ENCODE assay signal across 7 cellular contexts in the genomic region with DNA sequence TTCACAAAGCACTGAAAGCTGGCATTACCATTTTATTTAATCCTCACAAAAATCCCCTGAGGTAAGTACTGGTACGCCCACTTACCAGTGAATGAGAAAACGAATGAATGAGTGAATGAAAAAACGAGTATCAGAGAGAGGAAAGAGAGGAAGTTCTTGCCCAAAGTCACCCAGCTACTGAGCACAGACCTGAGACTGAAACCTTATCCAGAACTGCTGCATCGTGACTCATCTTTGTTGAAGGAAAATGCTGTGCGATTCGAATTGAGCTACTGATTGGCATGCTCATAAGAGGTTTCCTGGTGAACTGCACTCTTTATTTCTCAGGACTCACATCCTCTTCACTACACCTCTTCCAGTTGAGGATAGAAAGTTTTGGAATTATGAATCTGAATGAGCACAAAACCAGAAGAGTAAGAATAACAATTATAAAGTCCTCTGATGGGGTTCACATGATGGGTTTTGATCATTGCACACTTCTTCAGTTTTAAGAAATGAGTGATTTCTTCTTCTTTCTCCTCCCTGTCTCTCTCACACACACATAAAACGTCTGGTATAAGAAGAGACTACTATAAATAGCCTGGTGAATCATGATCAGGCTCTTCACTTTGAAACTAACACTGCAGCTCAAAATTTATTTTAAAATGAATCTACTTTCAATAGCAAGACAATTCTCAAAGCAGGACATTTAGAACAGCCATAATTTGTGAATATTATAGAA. TPM values are rescaled to one million over a fixed set of nuclear protein-coding genes. Genes with fewer than 3 reads are reported as not detected.
DNase-seq lines count a peak whose midpoint lies in the region; ATAC-seq and TF ChIP-seq lines count a peak whose summit lies in the region.

No MANE protein-coding gene starts in this region.

- peak; percentile 55 for ATAC-seq in GM18907 (IDR thresholded peaks at IDR 0.05; ENCODE audit: unreplicated experiment)
- peak; percentile 43 for ATAC-seq in HG02973 (IDR thresholded peaks at IDR 0.05; ENCODE audit: unreplicated experiment)

- 12% methylated on average over 7 of the region's 7 CpGs for WGBS in suprapubic skin

- no peak overlapping the region for H3K27ac ChIP-seq in RWPE1
- H3K27ac ChIP-seq in suprapubic skin: peak overlapping the region; percentile 15
- H3K27ac ChIP-seq in effector memory CD4-positive, alpha-beta T cell (ENCODE audit: insufficient read depth, low read length, poor library complexity, severe bottlenecking): no peak overlapping the region

- H3K27me3 ChIP-seq in suprapubic skin: no peaks in the 10 kb centered on the region
- no peaks in the 10 kb centered on the region for H3K27me3 ChIP-seq in effector memory CD4-positive, alpha-beta T cell (replicated peaks; ENCODE audit: control insufficient read depth, insufficient read depth, low read length, poor library complexity, severe bottlenecking)

- TF ChIP-seq POLR2A in suprapubic skin (IDR thresholded peaks at IDR 0.05): no peak

- CTCF ChIA-PET in RWPE1 (lab: Yijun Ruan, JAX): interaction anchor here (0.7 to 1.0 kb wide), 2 partner anchors 8 to 190 kb away, joined by 3 read pairs; no protein-coding TSS in a partner anchor

- H3K36me3 ChIP-seq in suprapubic skin: no peaks in the 10 kb centered on the region
- H3K36me3 ChIP-seq in effector memory CD4-positive, alpha-beta T cell (ENCODE audit: control insufficient read depth, insufficient read depth, low read length): no peaks in the 10 kb centered on the region

- TF ChIP-seq EP300 in suprapubic skin (IDR thresholded peaks at IDR 0.05): no peak

- H3K9me3 ChIP-seq in suprapubic skin: no peaks in the 10 kb centered on the region
- H3K9me3 ChIP-seq in effector memory CD4-positive, alpha-beta T cell (ENCODE audit: control insufficient read depth, low read length): no peaks in the 10 kb centered on the region

- DNase-seq in RWPE1 (ENCODE audit: low spot score) (peak; percentile 44), fibroblast of mammary gland (ENCODE audit: low read depth) (peak; percentile 76), suprapubic skin (ENCODE audit: low spot score in 2 of 2) (no peak), HuH-7.5 (ENCODE audit: low spot score) (no peak)
- no peak for DNase-seq in effector memory CD4-positive, alpha-beta T cell

- peaks cover 5% of the 10 kb centered on the region for H3K4me1 ChIP-seq in suprapubic skin
- H3K4me1 ChIP-seq in effector memory CD4-positive, alpha-beta T cell (ENCODE audit: control insufficient read depth, insufficient read depth, low read length, poor library complexity, severe bottlenecking): no peaks in the 10 kb centered on the region

- POLR2A ChIA-PET in RWPE1 (lab: Yijun Ruan, JAX; ENCODE audit: low non-redundant PET): interaction anchor here (0.6 kb wide), 1 partner anchor 18 kb away, joined by 4 read pairs; no protein-coding TSS in a partner anchor

- TF ChIP-seq CTCF in RWPE1 (conservative IDR thresholded peaks at IDR 0.05; ENCODE audit: low read depth) (no peak), fibroblast of mammary gland (conservative IDR thresholded peaks at IDR 0.05; ENCODE audit: control insufficient read depth, insufficient read depth, low read depth, low read length) (no peak), suprapubic skin (IDR thresholded peaks at IDR 0.05) (no peak)

- H3K4me3 ChIP-seq in fibroblast of mammary gland (ENCODE audit: control insufficient read depth, low read depth, low read length): no peak overlapping the region
- no peak overlapping the region for H3K4me3 ChIP-seq in suprapubic skin
- no peak overlapping the region for H3K4me3 ChIP-seq in effector memory CD4-positive, alpha-beta T cell (ENCODE audit: insufficient read depth, low read depth, low read length, poor library complexity, severe bottlenecking)

RNA-seq across cellular contexts. Expression of gene IL12RB2, which starts 32.1 kb away (rescaled TPM):
- 1 to 10 TPM in 3 of 4 donors, under 1 TPM in 1; 0.79 to 4.5 (median 1.6) TPM for total RNA-seq in suprapubic skin

Comparison
In these comparisons a context has a peak if more than half of its experiments do, and no peak if none do; other contexts are left out.
1. DNase-seq: peak in RWPE1 (single experiment) and fibroblast of mammary gland (single experiment); none in suprapubic skin (0 of 2), effector memory CD4-positive, alpha-beta T cell (0 of 3) and HuH-7.5 (single experiment).